ENCODE assay signal across 1 cellular context in the genomic region with DNA sequence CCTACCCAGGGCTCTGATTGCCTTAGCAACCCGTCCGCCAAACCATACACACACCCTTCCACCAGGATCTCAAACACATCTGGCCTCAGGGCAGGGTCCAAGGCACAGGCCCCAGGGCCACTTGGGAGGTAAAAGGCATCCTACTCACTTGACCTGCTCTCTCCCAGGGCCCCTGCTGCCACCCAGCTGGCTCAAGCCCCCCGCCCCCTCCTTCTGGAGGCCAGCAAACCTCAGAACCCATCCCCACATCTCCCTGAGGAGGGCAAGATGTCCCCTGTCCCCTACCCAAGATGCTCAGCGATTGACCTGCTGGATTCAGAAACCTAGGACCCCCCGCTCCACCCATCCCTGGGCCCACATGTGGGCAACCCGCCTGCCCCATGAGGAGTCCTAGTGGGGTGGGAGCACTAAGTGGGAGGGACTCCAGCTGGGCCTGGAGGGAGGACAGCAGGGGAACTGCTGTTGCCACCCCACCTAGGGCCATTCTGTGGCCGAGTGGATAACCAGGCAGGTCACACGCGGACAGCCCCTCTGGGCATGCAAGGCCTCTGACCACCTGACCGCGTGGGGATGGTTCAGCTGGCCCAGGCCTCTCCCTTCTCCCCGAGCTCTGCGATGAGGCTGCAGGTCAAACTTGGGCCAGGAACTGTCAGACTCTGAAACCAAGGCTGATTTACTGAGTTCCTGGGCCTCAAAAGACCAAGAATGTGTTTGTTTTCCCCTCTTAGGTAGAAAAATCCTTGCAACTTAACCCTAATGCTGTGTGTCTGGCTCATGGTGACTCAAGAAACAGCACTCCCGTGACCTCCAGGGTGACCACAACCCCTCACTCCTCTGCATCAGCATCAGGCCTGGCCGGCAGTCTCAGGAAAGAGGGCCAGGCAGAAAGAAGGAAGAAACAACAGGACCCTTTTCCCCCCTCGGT.
TF ChIP-seq lines count a peak whose summit lies in the region.

No MANE protein-coding gene starts in this region.

TF ChIP-seq in GM23338, 12 proteins besides CTCF, POLR2A, EP300 and RAD21 (continued from another document):
- TF ChIP-seq, protein P1, sequence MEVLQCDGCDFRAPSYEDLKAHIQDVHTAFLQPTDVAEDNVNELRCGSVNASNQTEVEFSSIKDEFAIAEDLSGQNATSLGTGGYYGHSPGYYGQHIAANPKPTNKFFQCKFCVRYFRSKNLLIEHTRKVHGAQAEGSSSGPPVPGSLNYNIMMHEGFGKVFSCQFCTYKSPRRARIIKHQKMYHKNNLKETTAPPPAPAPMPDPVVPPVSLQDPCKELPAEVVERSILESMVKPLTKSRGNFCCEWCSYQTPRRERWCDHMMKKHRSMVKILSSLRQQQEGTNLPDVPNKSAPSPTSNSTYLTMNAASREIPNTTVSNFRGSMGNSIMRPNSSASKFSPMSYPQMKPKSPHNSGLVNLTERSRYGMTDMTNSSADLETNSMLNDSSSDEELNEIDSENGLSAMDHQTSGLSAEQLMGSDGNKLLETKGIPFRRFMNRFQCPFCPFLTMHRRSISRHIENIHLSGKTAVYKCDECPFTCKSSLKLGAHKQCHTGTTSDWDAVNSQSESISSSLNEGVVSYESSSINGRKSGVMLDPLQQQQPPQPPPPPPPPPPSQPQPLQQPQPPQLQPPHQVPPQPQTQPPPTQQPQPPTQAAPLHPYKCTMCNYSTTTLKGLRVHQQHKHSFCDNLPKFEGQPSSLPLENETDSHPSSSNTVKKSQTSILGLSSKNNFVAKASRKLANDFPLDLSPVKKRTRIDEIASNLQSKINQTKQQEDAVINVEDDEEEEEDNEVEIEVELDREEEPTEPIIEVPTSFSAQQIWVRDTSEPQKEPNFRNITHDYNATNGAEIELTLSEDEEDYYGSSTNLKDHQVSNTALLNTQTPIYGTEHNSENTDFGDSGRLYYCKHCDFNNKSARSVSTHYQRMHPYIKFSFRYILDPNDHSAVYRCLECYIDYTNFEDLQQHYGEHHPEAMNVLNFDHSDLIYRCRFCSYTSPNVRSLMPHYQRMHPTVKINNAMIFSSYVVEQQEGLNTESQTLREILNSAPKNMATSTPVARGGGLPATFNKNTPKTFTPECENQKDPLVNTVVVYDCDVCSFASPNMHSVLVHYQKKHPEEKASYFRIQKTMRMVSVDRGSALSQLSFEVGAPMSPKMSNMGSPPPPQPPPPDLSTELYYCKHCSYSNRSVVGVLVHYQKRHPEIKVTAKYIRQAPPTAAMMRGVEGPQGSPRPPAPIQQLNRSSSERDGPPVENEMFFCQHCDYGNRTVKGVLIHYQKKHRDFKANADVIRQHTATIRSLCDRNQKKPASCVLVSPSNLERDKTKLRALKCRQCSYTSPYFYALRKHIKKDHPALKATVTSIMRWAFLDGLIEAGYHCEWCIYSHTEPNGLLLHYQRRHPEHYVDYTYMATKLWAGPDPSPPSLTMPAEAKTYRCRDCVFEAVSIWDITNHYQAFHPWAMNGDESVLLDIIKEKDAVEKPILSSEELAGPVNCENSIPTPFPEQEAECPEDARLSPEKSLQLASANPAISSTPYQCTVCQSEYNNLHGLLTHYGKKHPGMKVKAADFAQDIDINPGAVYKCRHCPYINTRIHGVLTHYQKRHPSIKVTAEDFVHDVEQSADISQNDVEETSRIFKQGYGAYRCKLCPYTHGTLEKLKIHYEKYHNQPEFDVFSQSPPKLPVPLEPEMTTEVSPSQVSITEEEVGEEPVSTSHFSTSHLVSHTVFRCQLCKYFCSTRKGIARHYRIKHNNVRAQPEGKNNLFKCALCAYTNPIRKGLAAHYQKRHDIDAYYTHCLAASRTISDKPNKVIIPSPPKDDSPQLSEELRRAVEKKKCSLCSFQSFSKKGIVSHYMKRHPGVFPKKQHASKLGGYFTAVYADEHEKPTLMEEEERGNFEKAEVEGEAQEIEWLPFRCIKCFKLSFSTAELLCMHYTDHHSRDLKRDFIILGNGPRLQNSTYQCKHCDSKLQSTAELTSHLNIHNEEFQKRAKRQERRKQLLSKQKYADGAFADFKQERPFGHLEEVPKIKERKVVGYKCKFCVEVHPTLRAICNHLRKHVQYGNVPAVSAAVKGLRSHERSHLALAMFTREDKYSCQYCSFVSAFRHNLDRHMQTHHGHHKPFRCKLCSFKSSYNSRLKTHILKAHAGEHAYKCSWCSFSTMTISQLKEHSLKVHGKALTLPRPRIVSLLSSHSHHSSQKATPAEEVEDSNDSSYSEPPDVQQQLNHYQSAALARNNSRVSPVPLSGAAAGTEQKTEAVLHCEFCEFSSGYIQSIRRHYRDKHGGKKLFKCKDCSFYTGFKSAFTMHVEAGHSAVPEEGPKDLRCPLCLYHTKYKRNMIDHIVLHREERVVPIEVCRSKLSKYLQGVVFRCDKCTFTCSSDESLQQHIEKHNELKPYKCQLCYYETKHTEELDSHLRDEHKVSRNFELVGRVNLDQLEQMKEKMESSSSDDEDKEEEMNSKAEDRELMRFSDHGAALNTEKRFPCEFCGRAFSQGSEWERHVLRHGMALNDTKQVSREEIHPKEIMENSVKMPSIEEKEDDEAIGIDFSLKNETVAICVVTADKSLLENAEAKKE (CRISPR knock-in tag; IDR thresholded peaks at IDR 0.05): no peak
TF ChIP-seq in GM23338: peak in this region for 0.
